Comparison of ENCODE assay signal across 26 cellular contexts in the genomic region with DNA sequence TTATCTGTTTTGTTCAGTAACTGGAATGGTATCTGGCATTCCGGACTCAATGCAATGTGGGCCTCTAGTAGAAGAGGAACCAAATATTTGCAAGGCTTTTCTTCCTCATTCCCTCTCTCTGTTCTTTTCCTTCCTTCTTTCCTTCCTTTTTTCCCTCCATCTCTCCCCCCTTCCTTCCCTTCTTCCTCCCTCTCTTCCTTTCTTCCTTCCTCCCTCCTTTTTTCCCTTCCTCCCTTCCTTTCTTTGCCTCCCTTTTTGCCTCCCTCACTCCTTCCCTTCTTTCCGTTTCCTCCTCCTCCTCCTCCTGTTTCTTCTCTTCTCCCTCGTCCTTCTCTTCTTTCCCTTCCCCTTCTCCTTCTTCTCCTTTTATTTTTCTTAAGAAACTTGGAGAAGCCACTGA.
"Had no signal": no experiment of that assay in that cellular context is flagged by ENCODE, and none has a peak within 500 bp of the region (broad histone marks: within the 10 kb centered on the region; RNA-seq: fewer than 3 reads in every experiment).

No MANE protein-coding gene starts in this region.

- H3K4me1 Mint-ChIP-seq: endodermal cell, mesothelial cell of epicardium had no signal

- H3K27me3 Mint-ChIP-seq: dendritic cell treated with granulocyte-macrophage colony-stimulating factor and Interleukin-4, amounts not matched to agents 40 ng/mL and 50 ng/mL, for 4 days; effector memory CD8-positive, alpha-beta T cell had no signal

- H3K9me3 Mint-ChIP-seq: dendritic cell treated with granulocyte-macrophage colony-stimulating factor and Interleukin-4, amounts not matched to agents 40 ng/mL and 50 ng/mL, for 4 days; effector memory CD8-positive, alpha-beta T cell; endodermal cell; mesothelial cell of epicardium had no signal

- H3K36me3 ChIP-seq: colonic mucosa, esophagus squamous epithelium, gastrocnemius medialis, heart right ventricle, left lung, lower lobe of right lung had no signal

- H3K4me3 ChIP-seq: colonic mucosa, esophagus squamous epithelium, gastrocnemius medialis, heart right ventricle, left lung, lower lobe of right lung had no signal

- H3K27ac ChIP-seq: colonic mucosa, epithelial cell of prostate, esophagus squamous epithelium, gastrocnemius medialis, heart right ventricle, left lung, lower lobe of right lung had no signal

- H3K27me3 ChIP-seq: colonic mucosa, esophagus squamous epithelium, gastrocnemius medialis, left lung had no signal

- H3K36me3 Mint-ChIP-seq: mesothelial cell of epicardium had no signal

- ATAC-seq: effector memory CD8-positive, alpha-beta T cell; esophagus mucosa; gastrocnemius medialis; heart right ventricle; left cardiac atrium; left lung; left ventricle myocardium superior; lower lobe of right lung had no signal

- FAIRE-seq: endometrium, islet of Langerhans, keratinocyte had no signal

- H3K4me3 Mint-ChIP-seq: dendritic cell treated with granulocyte-macrophage colony-stimulating factor and Interleukin-4, amounts not matched to agents 40 ng/mL and 50 ng/mL, for 4 days; effector memory CD8-positive, alpha-beta T cell; endodermal cell; mesothelial cell of epicardium had no signal

- H3K9me3 ChIP-seq: colonic mucosa, esophagus squamous epithelium, gastrocnemius medialis, heart right ventricle, left lung, lower lobe of right lung had no signal

- H3K27ac Mint-ChIP-seq: dendritic cell treated with granulocyte-macrophage colony-stimulating factor and Interleukin-4, amounts not matched to agents 40 ng/mL and 50 ng/mL, for 4 days; effector memory CD8-positive, alpha-beta T cell; endodermal cell; mesothelial cell of epicardium had no signal

- DNase-seq: colonic mucosa; cortex of kidney; effector CD8-positive, alpha-beta T cell; effector memory CD8-positive, alpha-beta T cell; endodermal cell; erythroblast; esophagus squamous epithelium; foreskin fibroblast; foreskin melanocyte; gastrocnemius medialis; glutamatergic neuron; head of caudate nucleus; heart right ventricle; hippocampal formation; left cardiac atrium; left lung; left ventricle myocardium superior; lower lobe of right lung; mesenchymal stem cell had no signal

- H3K4me1 ChIP-seq: colonic mucosa, esophagus squamous epithelium, gastrocnemius medialis, heart right ventricle, left lung, lower lobe of right lung had no signal
